ENCODE assay signal across 1 cellular context in genomic region chr2:152432765-152433164, GRCh38.
A peak's percentile ranks its signal among the peaks of the same experiment; 100 is the strongest.
TF ChIP-seq lines count a peak whose summit lies in the region.

No MANE protein-coding gene starts in this region.

TF ChIP-seq in HepG2, 621 proteins besides CTCF, POLR2A, EP300 and RAD21 (continued from another document and continues in another):
- no peak for TF ChIP-seq FUBP1 (CRISPR knock-in tag; IDR thresholded peaks at IDR 0.05; ENCODE audit: borderline replicate concordance)
- no peak for TF ChIP-seq RFXANK (CRISPR knock-in tag; IDR thresholded peaks at IDR 0.05)
- TF ChIP-seq, protein P1, sequence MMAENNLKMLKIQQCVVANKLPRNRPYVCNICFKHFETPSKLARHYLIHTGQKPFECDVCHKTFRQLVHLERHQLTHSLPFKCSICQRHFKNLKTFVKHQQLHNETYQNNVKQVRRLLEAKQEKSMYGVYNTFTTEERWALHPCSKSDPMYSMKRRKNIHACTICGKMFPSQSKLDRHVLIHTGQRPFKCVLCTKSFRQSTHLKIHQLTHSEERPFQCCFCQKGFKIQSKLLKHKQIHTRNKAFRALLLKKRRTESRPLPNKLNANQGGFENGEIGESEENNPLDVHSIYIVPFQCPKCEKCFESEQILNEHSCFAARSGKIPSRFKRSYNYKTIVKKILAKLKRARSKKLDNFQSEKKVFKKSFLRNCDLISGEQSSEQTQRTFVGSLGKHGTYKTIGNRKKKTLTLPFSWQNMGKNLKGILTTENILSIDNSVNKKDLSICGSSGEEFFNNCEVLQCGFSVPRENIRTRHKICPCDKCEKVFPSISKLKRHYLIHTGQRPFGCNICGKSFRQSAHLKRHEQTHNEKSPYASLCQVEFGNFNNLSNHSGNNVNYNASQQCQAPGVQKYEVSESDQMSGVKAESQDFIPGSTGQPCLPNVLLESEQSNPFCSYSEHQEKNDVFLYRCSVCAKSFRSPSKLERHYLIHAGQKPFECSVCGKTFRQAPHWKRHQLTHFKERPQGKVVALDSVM (CRISPR knock-in tag; IDR thresholded peaks at IDR 0.05) = no peak
- TF ChIP-seq GFI1 (CRISPR knock-in tag; IDR thresholded peaks at IDR 0.05; ENCODE audit: borderline replicate concordance) = 0 out of 2 replicates have a peak, but pooled peaks have one; percentile 18
- TF ChIP-seq GPN1 (CRISPR knock-in tag; IDR thresholded peaks at IDR 0.05; ENCODE audit: borderline replicate concordance) = no peak
- no peak for TF ChIP-seq MLX (CRISPR knock-in tag; IDR thresholded peaks at IDR 0.05)
- TF ChIP-seq PAXIP1 (CRISPR knock-in tag; conservative IDR thresholded peaks at IDR 0.05) = peak; percentile 39; the same call in 1 of the 2 replicates
- TF ChIP-seq POGK (CRISPR knock-in tag; conservative IDR thresholded peaks at IDR 0.05) = no peak
- TF ChIP-seq ELF3 (CRISPR knock-in tag; IDR thresholded peaks at IDR 0.05) = peak; percentile 50
- TF ChIP-seq BORCS8-MEF2B (CRISPR knock-in tag; IDR thresholded peaks at IDR 0.05) = no peak
- TF ChIP-seq TAF15 (IDR thresholded peaks at IDR 0.05; ENCODE audit: low read depth, low read length, poor library complexity, severe bottlenecking) = no peak
- TF ChIP-seq SKI (IDR thresholded peaks at IDR 0.05; ENCODE audit: partially characterized antibody) = no peak
- TF ChIP-seq ZNF180 (CRISPR knock-in tag; IDR thresholded peaks at IDR 0.05; ENCODE audit: borderline replicate concordance, low read depth) = no peak
- TF ChIP-seq, protein P2, sequence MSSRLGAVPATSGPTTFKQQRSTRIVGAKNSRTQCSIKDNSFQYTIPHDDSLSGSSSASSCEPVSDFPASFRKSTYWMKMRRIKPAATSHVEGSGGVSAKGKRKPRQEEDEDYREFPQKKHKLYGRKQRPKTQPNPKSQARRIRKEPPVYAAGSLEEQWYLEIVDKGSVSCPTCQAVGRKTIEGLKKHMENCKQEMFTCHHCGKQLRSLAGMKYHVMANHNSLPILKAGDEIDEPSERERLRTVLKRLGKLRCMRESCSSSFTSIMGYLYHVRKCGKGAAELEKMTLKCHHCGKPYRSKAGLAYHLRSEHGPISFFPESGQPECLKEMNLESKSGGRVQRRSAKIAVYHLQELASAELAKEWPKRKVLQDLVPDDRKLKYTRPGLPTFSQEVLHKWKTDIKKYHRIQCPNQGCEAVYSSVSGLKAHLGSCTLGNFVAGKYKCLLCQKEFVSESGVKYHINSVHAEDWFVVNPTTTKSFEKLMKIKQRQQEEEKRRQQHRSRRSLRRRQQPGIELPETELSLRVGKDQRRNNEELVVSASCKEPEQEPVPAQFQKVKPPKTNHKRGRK (CRISPR knock-in tag; IDR thresholded peaks at IDR 0.05) = no peak
- TF ChIP-seq SMARCC2 (IDR thresholded peaks at IDR 0.05) = no peak
- TF ChIP-seq ZNF138 (CRISPR knock-in tag; IDR thresholded peaks at IDR 0.05; ENCODE audit: low read depth) = no peak
- peak; percentile 75; the same call in 1 of the 2 replicates for TF ChIP-seq ARID5B (CRISPR knock-in tag; IDR thresholded peaks at IDR 0.05)
- TF ChIP-seq, protein P3, sequence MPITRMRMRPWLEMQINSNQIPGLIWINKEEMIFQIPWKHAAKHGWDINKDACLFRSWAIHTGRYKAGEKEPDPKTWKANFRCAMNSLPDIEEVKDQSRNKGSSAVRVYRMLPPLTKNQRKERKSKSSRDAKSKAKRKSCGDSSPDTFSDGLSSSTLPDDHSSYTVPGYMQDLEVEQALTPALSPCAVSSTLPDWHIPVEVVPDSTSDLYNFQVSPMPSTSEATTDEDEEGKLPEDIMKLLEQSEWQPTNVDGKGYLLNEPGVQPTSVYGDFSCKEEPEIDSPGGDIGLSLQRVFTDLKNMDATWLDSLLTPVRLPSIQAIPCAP (CRISPR knock-in tag; IDR thresholded peaks at IDR 0.05; ENCODE audit: low read depth) = no peak
- TF ChIP-seq SALL1 (CRISPR knock-in tag; IDR thresholded peaks at IDR 0.05) = no peak
- TF ChIP-seq, protein P4, sequence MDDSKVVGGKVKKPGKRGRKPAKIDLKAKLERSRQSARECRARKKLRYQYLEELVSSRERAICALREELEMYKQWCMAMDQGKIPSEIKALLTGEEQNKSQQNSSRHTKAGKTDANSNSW (CRISPR knock-in tag; IDR thresholded peaks at IDR 0.05; ENCODE audit: borderline replicate concordance) = no peak
- TF ChIP-seq KLF11 (CRISPR knock-in tag; IDR thresholded peaks at IDR 0.05) = no peak
- TF ChIP-seq, protein P5, sequence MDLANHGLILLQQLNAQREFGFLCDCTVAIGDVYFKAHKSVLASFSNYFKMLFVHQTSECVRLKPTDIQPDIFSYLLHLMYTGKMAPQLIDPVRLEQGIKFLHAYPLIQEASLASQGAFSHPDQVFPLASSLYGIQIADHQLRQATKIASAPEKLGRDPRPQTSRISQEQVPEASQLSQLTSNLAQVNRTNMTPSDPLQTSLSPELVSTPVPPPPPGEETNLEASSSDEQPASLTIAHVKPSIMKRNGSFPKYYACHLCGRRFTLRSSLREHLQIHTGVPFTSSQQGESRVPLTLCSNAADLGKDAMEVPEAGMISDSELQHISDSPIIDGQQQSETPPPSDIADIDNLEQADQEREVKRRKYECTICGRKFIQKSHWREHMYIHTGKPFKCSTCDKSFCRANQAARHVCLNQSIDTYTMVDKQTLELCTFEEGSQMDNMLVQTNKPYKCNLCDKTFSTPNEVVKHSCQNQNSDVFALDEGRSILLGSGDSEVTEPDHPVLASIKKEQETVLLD (CRISPR knock-in tag; IDR thresholded peaks at IDR 0.05; ENCODE audit: low read depth) = no peak
- TF ChIP-seq, protein P6, sequence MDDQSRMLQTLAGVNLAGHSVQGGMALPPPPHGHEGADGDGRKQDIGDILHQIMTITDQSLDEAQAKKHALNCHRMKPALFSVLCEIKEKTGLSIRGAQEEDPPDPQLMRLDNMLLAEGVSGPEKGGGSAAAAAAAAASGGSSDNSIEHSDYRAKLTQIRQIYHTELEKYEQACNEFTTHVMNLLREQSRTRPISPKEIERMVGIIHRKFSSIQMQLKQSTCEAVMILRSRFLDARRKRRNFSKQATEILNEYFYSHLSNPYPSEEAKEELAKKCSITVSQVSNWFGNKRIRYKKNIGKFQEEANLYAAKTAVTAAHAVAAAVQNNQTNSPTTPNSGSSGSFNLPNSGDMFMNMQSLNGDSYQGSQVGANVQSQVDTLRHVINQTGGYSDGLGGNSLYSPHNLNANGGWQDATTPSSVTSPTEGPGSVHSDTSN (CRISPR knock-in tag; IDR thresholded peaks at IDR 0.05; ENCODE audit: borderline replicate concordance) = no peak
- TF ChIP-seq ZNF549 (CRISPR knock-in tag; IDR thresholded peaks at IDR 0.05) = no peak
- peak; percentile 79; the same call in 1 of the 2 replicates for TF ChIP-seq RCOR2 (CRISPR knock-in tag; IDR thresholded peaks at IDR 0.05)
- no peak for TF ChIP-seq SIX4 (CRISPR knock-in tag; IDR thresholded peaks at IDR 0.05)
- peak; percentile 52; the same call in 1 of the 2 replicates for TF ChIP-seq ZNF580 (CRISPR knock-in tag; IDR thresholded peaks at IDR 0.05; ENCODE audit: borderline replicate concordance, low read depth)
- TF ChIP-seq, protein P7, sequence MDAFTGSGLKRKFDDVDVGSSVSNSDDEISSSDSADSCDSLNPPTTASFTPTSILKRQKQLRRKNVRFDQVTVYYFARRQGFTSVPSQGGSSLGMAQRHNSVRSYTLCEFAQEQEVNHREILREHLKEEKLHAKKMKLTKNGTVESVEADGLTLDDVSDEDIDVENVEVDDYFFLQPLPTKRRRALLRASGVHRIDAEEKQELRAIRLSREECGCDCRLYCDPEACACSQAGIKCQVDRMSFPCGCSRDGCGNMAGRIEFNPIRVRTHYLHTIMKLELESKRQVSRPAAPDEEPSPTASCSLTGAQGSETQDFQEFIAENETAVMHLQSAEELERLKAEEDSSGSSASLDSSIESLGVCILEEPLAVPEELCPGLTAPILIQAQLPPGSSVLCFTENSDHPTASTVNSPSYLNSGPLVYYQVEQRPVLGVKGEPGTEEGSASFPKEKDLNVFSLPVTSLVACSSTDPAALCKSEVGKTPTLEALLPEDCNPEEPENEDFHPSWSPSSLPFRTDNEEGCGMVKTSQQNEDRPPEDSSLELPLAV (CRISPR knock-in tag; conservative IDR thresholded peaks at IDR 0.05; ENCODE audit: low read depth) = no peak
- TF ChIP-seq ZNF709 (CRISPR knock-in tag; IDR thresholded peaks at IDR 0.05) = no peak
- TF ChIP-seq ZNF431 (CRISPR knock-in tag; IDR thresholded peaks at IDR 0.05; ENCODE audit: borderline replicate concordance, low read depth) = no peak
- TF ChIP-seq HDAC1 (CRISPR knock-in tag; IDR thresholded peaks at IDR 0.05) = 0 out of 2 replicates have a peak, but pooled peaks have one; percentile 34
- TF ChIP-seq PHF5A (CRISPR knock-in tag; IDR thresholded peaks at IDR 0.05; ENCODE audit: low read depth, unreplicated experiment) = no peak
- TF ChIP-seq NBN (conservative IDR thresholded peaks at IDR 0.05) = no peak
- no peak for TF ChIP-seq GATA4 (IDR thresholded peaks at IDR 0.05; ENCODE audit: borderline replicate concordance, low read depth)
- no peak for TF ChIP-seq RELA (CRISPR knock-in tag; IDR thresholded peaks at IDR 0.05)
- peak; percentile 20 for TF ChIP-seq RBM22 (optimal IDR thresholded peaks at IDR 0.05; ENCODE audit: low read length)
- TF ChIP-seq NFE2 (CRISPR knock-in tag; IDR thresholded peaks at IDR 0.05) = no peak
